Comparison of ENCODE assay signal across 13 cellular contexts in genomic region chr5:111069839-111070238, GRCh38. TPM values are rescaled to one million over a fixed set of nuclear protein-coding genes. Genes with fewer than 3 reads are reported as not detected.
A peak's percentile ranks its signal among the peaks of the same experiment; 100 is the strongest.
DNase-seq lines count a peak whose midpoint lies in the region; ATAC-seq and TF ChIP-seq lines count a peak whose summit lies in the region.
"Had no signal": no experiment of that assay in that cellular context is flagged by ENCODE, and none has a peak within 500 bp of the region (broad histone marks: within the 10 kb centered on the region; RNA-seq: fewer than 3 reads in every experiment).

No MANE protein-coding gene starts in this region.

- H3K36me3 ChIP-seq in ES-I3 (ENCODE audit: insufficient read depth, low read length) (no peaks in the 10 kb centered on the region), psoas muscle (ENCODE audit: insufficient read depth in 1 of 2, low read depth in 1 of 2) (no peaks in the 10 kb centered on the region), HAP-1 (replicated peaks) (no peaks in the 10 kb centered on the region)

- peaks cover 20% of the 10 kb centered on the region for H3K4me1 Mint-ChIP-seq in WTC11

- H3K9me3 Mint-ChIP-seq in WTC11 = no peaks in the 10 kb centered on the region
- H3K9me3 Mint-ChIP-seq: stimulated activated naive B cell treated with anti-CD40 and anti-IgM and Interleukin-4, amounts not matched to agents 10 μg/mL and 1 μg/mL and 100 μg/mL, for 72 hours had no signal

- POLR2A ChIA-PET in WTC11 (lab: Charles Lee) = no interaction called here

- DNase-seq in WTC11 (ENCODE audit: low spot score) (no peak), foreskin fibroblast (peak; percentile 77 to 92), psoas muscle (no peak), iPS-NIHi7 (ENCODE audit: extremely low spot score) (no peak), HAP-1 (ENCODE audit: low spot score in 2 of 2) (no peak)
- DNase-seq: effector memory CD4-positive, alpha-beta T cell; KG1; stimulated activated naive B cell treated with anti-CD40 and anti-IgM and Interleukin-4, amounts not matched to agents 10 μg/mL and 1 μg/mL and 100 μg/mL, for 72 hours had no signal

- H3K4me3 ChIP-seq in foreskin fibroblast (ENCODE audit: low read depth in 1 of 2, low read length in 2 of 2) (peak overlapping the region in 1 of 2 donors; percentile 43), psoas muscle (peak overlapping the region; percentile 38), HAP-1 (no peak overlapping the region)

- no peaks in the 10 kb centered on the region for H3K36me3 Mint-ChIP-seq in WTC11
- H3K36me3 Mint-ChIP-seq: stimulated activated naive B cell treated with anti-CD40 and anti-IgM and Interleukin-4, amounts not matched to agents 10 μg/mL and 1 μg/mL and 100 μg/mL, for 72 hours had no signal

- H3K4me1 ChIP-seq in ES-I3 (ENCODE audit: insufficient read depth, low read length) = peaks cover 5% of the 10 kb centered on the region; the same call in 1 of the 2 replicates
- peaks cover 6% of the 10 kb centered on the region for H3K4me1 ChIP-seq in psoas muscle
- peaks cover 2% of the 10 kb centered on the region; the same call in 1 of the 2 replicates for H3K4me1 ChIP-seq in HAP-1

- CTCF ChIA-PET in WTC11 (lab: Charles Lee) = no interaction called here

- peaks cover 0 to 40% (median 3%) of the 10 kb centered on the region in 3 donors for H3K27me3 ChIP-seq in psoas muscle (ENCODE audit: insufficient read depth in 3 of 3, low read length in 2 of 3)
- peaks cover 17% of the 10 kb centered on the region for H3K27me3 ChIP-seq in HAP-1 (ENCODE audit: low read depth)

- intact Hi-C loops in psoas muscle (cut with DNase I) = loop anchor here in 1 of 2 donors (10.0 kb wide), 1 partner anchor 305 kb away; no protein-coding TSS in a partner anchor

- WGBS in psoas muscle, 3 donors = 16 to 26% (median 23%) methylated on average over 4 of the region's 4 CpGs

- H3K9me3 ChIP-seq in ES-I3 (ENCODE audit: control insufficient read depth, insufficient read depth, low read length) (no peaks in the 10 kb centered on the region), psoas muscle (no peaks in the 10 kb centered on the region), HAP-1 (no peaks in the 10 kb centered on the region)

- no peak overlapping the region for H3K27ac Mint-ChIP-seq in WTC11
- H3K27ac Mint-ChIP-seq: stimulated activated naive B cell treated with anti-CD40 and anti-IgM and Interleukin-4, amounts not matched to agents 10 μg/mL and 1 μg/mL and 100 μg/mL, for 72 hours had no signal

- in situ Hi-C loops in HAP-1 (cut with MboI; ENCODE audit: low sequenced_read_pairs) = loop anchor here (25.0 kb wide), 1 partner anchor 308 kb away; no protein-coding TSS in a partner anchor

- peak overlapping the region; percentile 77 for H3K4me3 Mint-ChIP-seq in WTC11

- H3K27me3 Mint-ChIP-seq in WTC11 (ENCODE audit: low read depth) = peaks cover 80% of the 10 kb centered on the region

- H3K9ac ChIP-seq in ES-I3 (ENCODE audit: low read depth, low read length) = peak overlapping the region; percentile 60; the same call in 1 of the 2 replicates

- TF ChIP-seq CTCF in WTC11 (IDR thresholded peaks at IDR 0.05) = no peak
- no peak for TF ChIP-seq CTCF in foreskin fibroblast (IDR thresholded peaks at IDR 0.05; ENCODE audit: low read depth, low read length)
- no peak for TF ChIP-seq CTCF in psoas muscle (IDR thresholded peaks at IDR 0.05)

- no peak for ATAC-seq in WTC11
- ATAC-seq in psoas muscle = no peak
- no peak for ATAC-seq in esophagus mucosa
- no peak for ATAC-seq in HG03095 (IDR thresholded peaks at IDR 0.05; ENCODE audit: unreplicated experiment)
- ATAC-seq: Panc1 had no signal

- H3K27ac ChIP-seq in psoas muscle = no peak overlapping the region

TF ChIP-seq in WTC11, 78 proteins besides CTCF, POLR2A, EP300 and RAD21:
- TF ChIP-seq ATF2 (CRISPR knock-in tag; IDR thresholded peaks at IDR 0.05; ENCODE audit: borderline replicate concordance, low read depth) (no peak), HMGA2 (CRISPR knock-in tag; IDR thresholded peaks at IDR 0.05) (no peak), RELA (CRISPR knock-in tag; IDR thresholded peaks at IDR 0.05; ENCODE audit: borderline replicate concordance) (no peak), SP1 (CRISPR knock-in tag; conservative IDR thresholded peaks at IDR 0.05) (no peak), GTF2I (CRISPR knock-in tag; conservative IDR thresholded peaks at IDR 0.05) (no peak), NFATC4 (CRISPR knock-in tag; IDR thresholded peaks at IDR 0.05) (no peak), E2F1 (CRISPR knock-in tag; IDR thresholded peaks at IDR 0.05) (no peak)

RNA-seq across cellular contexts. Expression of gene TSLP, which starts 1.7 kb away (rescaled TPM):
- 0.73 to 1.1 TPM (median 0.87 TPM) in 3 replicates for total RNA-seq in WTC11 (2021)
- 1 to 10 TPM in 1 of 4 donors, under 1 TPM in 3; 0.42 to 1.1 (median 0.78) TPM for total RNA-seq in psoas muscle
- polyA plus RNA-seq in psoas muscle = 1 to 10 TPM in 2 of 3 donors, under 1 TPM in 1; 0.61 to 2.4 (median 1.6) TPM
- total RNA-seq in esophagus mucosa = 3.8 TPM
- total RNA-seq: T-helper 2 cell treated with Interferon-gamma antibody and Interleukin-4, amounts not matched to agents 100 ng/mL and 5 ng/mL, for 36 hours had no signal

RNA-seq across cellular contexts. Expression of gene WDR36, which starts 22.3 kb away (rescaled TPM):
- total RNA-seq in WTC11 (2021) = 34.1 to 37.5 TPM (median 34.4 TPM) in 3 replicates
- total RNA-seq in psoas muscle = 10 to 100 TPM; 13.2 to 22.0 (median 20.1) TPM
- 10 to 100 TPM in 2 of 3 donors, 1 to 10 TPM in 1; 6.2 to 10.6 (median 10.4) TPM for polyA plus RNA-seq in psoas muscle
- 23.1 TPM for total RNA-seq in esophagus mucosa

Comparison
In these comparisons a context has a peak if more than half of its experiments do, and no peak if none do; other contexts are left out.
1. DNase-seq: peak in foreskin fibroblast (2 of 2); none in WTC11 (single experiment), psoas muscle (0 of 2), iPS-NIHi7 (single experiment) and HAP-1 (0 of 2).